ENCODE assay signal across 8 cellular contexts in genomic region chr6:24910850-24911712, GRCh38. TPM values are rescaled to one million over a fixed set of nuclear protein-coding genes. Genes with fewer than 3 reads are reported as not detected.
A peak's percentile ranks its signal among the peaks of the same experiment; 100 is the strongest.
DNase-seq lines count a peak whose midpoint lies in the region; ATAC-seq, FAIRE-seq and TF ChIP-seq lines count a peak whose summit lies in the region.

No MANE protein-coding gene starts in this region.

- no peaks in the 10 kb centered on the region for H4K20me1 ChIP-seq in OCI-LY1 (ENCODE audit: insufficient read depth, low read length)
- H4K20me1 ChIP-seq in osteoblast (ENCODE audit: insufficient read depth, low read length): no peaks in the 10 kb centered on the region

- peak overlapping the region; percentile 82 for H3K4me3 ChIP-seq in OCI-LY1 (ENCODE audit: low read depth, low read length, poor library complexity, severe bottlenecking)
- peak overlapping the region; percentile 76 for H3K4me3 ChIP-seq in osteoblast (ENCODE audit: insufficient read depth, low read length)

- peak overlapping the region; percentile 84 for H3K27ac ChIP-seq in OCI-LY1 (ENCODE audit: low read depth, low read length, poor library complexity, severe bottlenecking)
- H3K27ac ChIP-seq in osteoblast (ENCODE audit: low read depth, low read length): no peak overlapping the region

- H3K36me3 Mint-ChIP-seq in activated naive CD8-positive, alpha-beta T cell: peaks cover 15% of the 10 kb centered on the region

- 0 out of 2 replicates have a peak, but pooled peaks cover 3% of the 10 kb centered on the region for H3K79me2 ChIP-seq in OCI-LY1 (ENCODE audit: insufficient read depth, low read length)
- H3K79me2 ChIP-seq in osteoblast (ENCODE audit: insufficient read depth, low read length): no peaks in the 10 kb centered on the region

- peak overlapping the region; percentile 95 for H3K4me2 ChIP-seq in OCI-LY1 (ENCODE audit: low read length)
- H3K4me2 ChIP-seq in osteoblast (ENCODE audit: insufficient read depth, low read length): peak overlapping the region; percentile 90

- DNase-seq in ELR (ENCODE audit: low read depth) (peak; percentile 22), cardiac septum (ENCODE audit: low spot score) (peak; percentile 80), osteoblast (ENCODE audit: insufficient read length, low spot score, missing footprints) (peak; percentile 87), D721Med (ENCODE audit: insufficient read length, low spot score) (no peak)

- no peaks in the 10 kb centered on the region for H3K27me3 Mint-ChIP-seq in activated naive CD8-positive, alpha-beta T cell

- peaks cover 93% of the 10 kb centered on the region for H3K4me1 Mint-ChIP-seq in activated naive CD8-positive, alpha-beta T cell (ENCODE audit: low read depth)

- H3F3A ChIP-seq in OCI-LY1 (ENCODE audit: insufficient read depth, low read length): no peaks in the 10 kb centered on the region

- H3K36me3 ChIP-seq in OCI-LY1 (ENCODE audit: insufficient read depth, low read length) (no peaks in the 10 kb centered on the region; the same call in 1 of the 2 replicates), osteoblast (ENCODE audit: insufficient read depth, low read length) (no peaks in the 10 kb centered on the region)

- H3K9ac ChIP-seq in OCI-LY1 (ENCODE audit: low read length): peak overlapping the region; percentile 83

- H3K4me1 ChIP-seq in OCI-LY1 (ENCODE audit: insufficient read depth, low read length, severe bottlenecking): peaks cover 47% of the 10 kb centered on the region
- H3K4me1 ChIP-seq in osteoblast (ENCODE audit: insufficient read depth, low read length): peaks cover 23% of the 10 kb centered on the region

- no peak for FAIRE-seq in D721Med (lab: Jason Lieb, UNC)

- TF ChIP-seq CTCF in OCI-LY1 (IDR thresholded peaks at IDR 0.05; ENCODE audit: low read length) (no peak), osteoblast (IDR thresholded peaks at IDR 0.05; ENCODE audit: extremely low read depth, low read depth, low read length) (no peak), D721Med (IDR thresholded peaks at IDR 0.05; ENCODE audit: insufficient read depth, missing control alignments) (no peak)

- peak overlapping the region; percentile 97 for H3K4me3 Mint-ChIP-seq in activated naive CD8-positive, alpha-beta T cell

- H2AFZ ChIP-seq in OCI-LY1 (ENCODE audit: low read length): no peak overlapping the region
- H2AFZ ChIP-seq in osteoblast (ENCODE audit: low read length): peak overlapping the region; percentile 70

- no peaks in the 10 kb centered on the region for H3K9me2 ChIP-seq in OCI-LY1 (ENCODE audit: low read depth, low read length)

- H3K9me3 Mint-ChIP-seq in activated naive CD8-positive, alpha-beta T cell (ENCODE audit: low read depth): no peaks in the 10 kb centered on the region

- H3K27me3 ChIP-seq in OCI-LY1 (ENCODE audit: insufficient read depth, low read length): no peaks in the 10 kb centered on the region
- H3K27me3 ChIP-seq in osteoblast (ENCODE audit: insufficient read depth, low read length): peaks cover 39% of the 10 kb centered on the region

- peak; percentile 28 for ATAC-seq in HG02973 (IDR thresholded peaks at IDR 0.05; ENCODE audit: unreplicated experiment)
- ATAC-seq in HG03378 (IDR thresholded peaks at IDR 0.05; ENCODE audit: unreplicated experiment): no peak

- H3K27ac Mint-ChIP-seq in activated naive CD8-positive, alpha-beta T cell: peak overlapping the region; percentile 97

- intact Hi-C loops in cardiac septum (cut with DNase I): loop anchor here (5.0 kb wide), 1 partner anchor 54 kb away; no protein-coding TSS in a partner anchor

- H3K9me3 ChIP-seq in OCI-LY1 (ENCODE audit: low read length) (no peaks in the 10 kb centered on the region), osteoblast (ENCODE audit: low read depth, low read length) (no peaks in the 10 kb centered on the region)

RNA-seq across cellular contexts. Expression of gene RIPOR2, which starts 24.7 kb away (rescaled TPM):
- total RNA-seq in cardiac septum (11.2 TPM), osteoblast (1.4 and 2.1 TPM in 2 replicates)
